ENCODE assay signal across 13 cellular contexts in the genomic region with DNA sequence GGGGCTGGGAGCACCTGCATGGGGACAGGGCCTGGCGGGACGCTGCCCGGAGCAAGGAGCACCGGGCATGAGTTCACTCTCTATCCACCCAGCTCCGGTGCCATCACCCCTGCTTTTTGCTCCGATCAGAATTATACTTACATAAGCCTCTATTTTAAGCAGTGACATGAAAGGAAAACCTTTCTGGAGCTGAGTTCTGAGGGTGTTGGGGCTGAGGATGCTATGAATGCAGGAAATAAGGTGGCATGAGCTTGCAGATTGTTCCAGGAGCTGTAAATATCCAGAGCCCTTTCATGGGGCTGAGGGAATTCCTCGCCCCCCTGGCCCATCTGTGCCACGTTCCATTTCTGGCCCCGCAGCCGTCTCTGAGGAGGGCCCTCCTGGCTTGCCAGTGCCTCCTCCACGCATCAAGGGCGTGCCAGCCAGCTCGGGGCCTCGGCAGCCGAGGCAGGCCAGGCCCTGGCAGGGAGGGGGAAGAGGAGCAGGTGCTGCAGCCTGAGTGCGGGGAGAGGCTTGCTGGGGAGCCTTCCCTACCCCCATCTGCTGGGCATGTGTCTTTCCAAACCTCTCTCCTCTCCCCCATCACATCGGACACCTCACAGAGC.
A peak's percentile ranks its signal among the peaks of the same experiment; 100 is the strongest.
DNase-seq lines count a peak whose midpoint lies in the region; ATAC-seq and TF ChIP-seq lines count a peak whose summit lies in the region.
"Had no signal": no experiment of that assay in that cellular context is flagged by ENCODE, and none has a peak within 500 bp of the region (broad histone marks: within the 10 kb centered on the region; RNA-seq: fewer than 3 reads in every experiment).

No MANE protein-coding gene starts in this region.

- no peak for TF ChIP-seq RAD21 in SK-N-SH (IDR thresholded peaks at IDR 0.05; ENCODE audit: low read length)

- no peaks in the 10 kb centered on the region for H3K36me3 Mint-ChIP-seq in glutamatergic neuron (ENCODE audit: unreplicated experiment)

- H3K9me3 ChIP-seq in SK-N-SH, result no peaks in the 10 kb centered on the region
- no peaks in the 10 kb centered on the region for H3K9me3 ChIP-seq in esophagus (ENCODE audit: control insufficient read depth in 2 of 2, insufficient read depth in 1 of 2, low read depth in 1 of 2, low read length in 1 of 2)
- peaks cover 0 to 13% of the 10 kb centered on the region in 2 donors for H3K9me3 ChIP-seq in neuronal stem cell (replicated peaks in 1 of 2; ENCODE audit: control insufficient read depth in 2 of 2, insufficient read depth in 1 of 2, low read depth in 1 of 2, low read length in 2 of 2)
- H3K9me3 ChIP-seq in upper lobe of right lung, result no peaks in the 10 kb centered on the region
- H3K9me3 ChIP-seq: body of pancreas had no signal

- H2BK5ac ChIP-seq in neuronal stem cell (ENCODE audit: low read length), result peak overlapping the region; percentile 25

- no peak overlapping the region for H3K4me2 ChIP-seq in SK-N-SH
- no peak overlapping the region for H3K4me2 ChIP-seq in neuronal stem cell (ENCODE audit: insufficient read depth, low read length, poor library complexity, severe bottlenecking)

- H2BK15ac ChIP-seq in neuronal stem cell (ENCODE audit: low read length), result no peak overlapping the region

- H3K23ac ChIP-seq in neuronal stem cell (ENCODE audit: low read depth, low read length, poor library complexity), result no peak overlapping the region

- H2AFZ ChIP-seq in SK-N-SH (ENCODE audit: low read depth) (no peak overlapping the region), neuronal stem cell (ENCODE audit: low read length) (no peak overlapping the region)

- POLR2A ChIA-PET in SK-N-SH (lab: Yijun Ruan, JAX), result interaction anchor here (0.7 to 2.4 kb wide), 5 partner anchors 9 to 166 kb away, joined by 3 to 7 read pairs (median 3); no protein-coding TSS in a partner anchor

- intact Hi-C loops in upper lobe of right lung (cut with DNase I), result no loop called here

- H3K27me3 ChIP-seq in SK-N-SH (ENCODE audit: insufficient read depth) (no peaks in the 10 kb centered on the region), esophagus (ENCODE audit: control insufficient read depth in 1 of 2, insufficient read depth in 2 of 2, low read length in 2 of 2) (no peaks in the 10 kb centered on the region), neuronal stem cell (ENCODE audit: control insufficient read depth in 3 of 3, insufficient read depth in 3 of 3, low read depth in 1 of 3, low read length in 3 of 3) (no peaks in the 10 kb centered on the region), upper lobe of right lung (no peaks in the 10 kb centered on the region)
- H3K27me3 ChIP-seq: body of pancreas had no signal

- peak overlapping the region; percentile 58 for H3K18ac ChIP-seq in neuronal stem cell (ENCODE audit: low read length)

- H3K9me2 ChIP-seq in SK-N-SH, result no peaks in the 10 kb centered on the region

- H3K9ac ChIP-seq in SK-N-SH (no peak overlapping the region), neuronal stem cell (ENCODE audit: low read depth, low read length, poor library complexity) (no peak overlapping the region)

- TF ChIP-seq CTCF in SK-N-SH (IDR thresholded peaks at IDR 0.05) (no peak), upper lobe of right lung (IDR thresholded peaks at IDR 0.05) (no peak), glutamatergic neuron (IDR thresholded peaks at IDR 0.05; ENCODE audit: partially characterized antibody, unreplicated experiment) (no peak)

- H3K4me1 ChIP-seq in SK-N-SH (ENCODE audit: control insufficient read depth in 1 of 2, insufficient read depth in 2 of 2, low read depth in 1 of 2, low read length in 1 of 2), result peaks cover 14 to 68% of the 10 kb centered on the region in 2 experiments
- H3K4me1 ChIP-seq in esophagus (ENCODE audit: control insufficient read depth in 2 of 2, insufficient read depth in 2 of 2, low read length in 1 of 2), result peaks cover 2 to 4% of the 10 kb centered on the region in 2 donors
- H3K4me1 ChIP-seq in neuronal stem cell (ENCODE audit: control insufficient read depth in 2 of 2, insufficient read depth in 1 of 2, low read depth in 1 of 2, low read length in 2 of 2), result peaks cover 32 to 34% of the 10 kb centered on the region in 2 donors
- peaks cover 11% of the 10 kb centered on the region for H3K4me1 ChIP-seq in upper lobe of right lung

- DNase-seq in SK-N-SH (no peak), neuronal stem cell (ENCODE audit: low spot score) (no peak), upper lobe of right lung (no peak), glutamatergic neuron (no peak)
- DNase-seq: ACHN, EL, Karpas-422, T-helper 9 cell had no signal

- CTCF ChIA-PET in SK-N-SH (lab: Yijun Ruan, JAX), result interaction anchor here (1.0 to 4.5 kb wide), 10 partner anchors 8 to 316 kb away, joined by 3 to 23 read pairs (median 4); no protein-coding TSS in a partner anchor

- no peak overlapping the region for H4K8ac ChIP-seq in neuronal stem cell (ENCODE audit: low read depth, low read length)

- H3K14ac ChIP-seq in neuronal stem cell (ENCODE audit: low read length), result peak overlapping the region; percentile 59

- H3K79me1 ChIP-seq in neuronal stem cell (ENCODE audit: low read depth, low read length), result no peaks in the 10 kb centered on the region

- 93% methylated on average over 12 of the region's 17 CpGs for WGBS in SK-N-SH (ENCODE audit: low lambda C conversion rate)
- 66 to 80% methylated on average over 13 to 17 of the region's 17 CpGs for WGBS in esophagus, 2 donors
- WGBS in neuronal stem cell (ENCODE audit: extremely low coverage in 2 of 2, insufficient read length in 2 of 2, insufficient replicate concordance in 1 of 2), 2 donors, result no CpG with 5 or more reads among the region's 17 CpGs

- no peaks in the 10 kb centered on the region for H3K79me2 ChIP-seq in SK-N-SH (ENCODE audit: insufficient read depth)

- ATAC-seq in SK-N-SH treated with all-trans-retinoic acid at 6 μM for 48 hours (no peak), upper lobe of right lung (no peak), GM18502 (IDR thresholded peaks at IDR 0.05; ENCODE audit: poor library complexity, unreplicated experiment) (no peak), HG02884 (IDR thresholded peaks at IDR 0.05; ENCODE audit: unreplicated experiment) (no peak)
- ATAC-seq: body of pancreas had no signal

- H2AK5ac ChIP-seq in neuronal stem cell (ENCODE audit: low read depth, low read length), result peak overlapping the region; percentile 91

- TF ChIP-seq EP300 in SK-N-SH (IDR thresholded peaks at IDR 0.05; ENCODE audit: borderline replicate concordance in 1 of 2, low read depth in 1 of 2, low read length in 1 of 2), result no peak

- H3K4me3 Mint-ChIP-seq in glutamatergic neuron (ENCODE audit: unreplicated experiment), result no peak overlapping the region

- no peak overlapping the region for H3K4me3 ChIP-seq in SK-N-SH (ENCODE audit: low read depth in 2 of 2, low read length in 1 of 2)
- H3K4me3 ChIP-seq in esophagus (ENCODE audit: low read depth in 1 of 2, low read length in 2 of 2), result no peak overlapping the region
- H3K4me3 ChIP-seq in neuronal stem cell (ENCODE audit: low read length in 2 of 2), result no peak overlapping the region
- no peak overlapping the region for H3K4me3 ChIP-seq in upper lobe of right lung
- H3K4me3 ChIP-seq: body of pancreas had no signal

- peaks cover 41% of the 10 kb centered on the region for H3K4me1 Mint-ChIP-seq in glutamatergic neuron (ENCODE audit: low read depth, unreplicated experiment)

- H3F3A ChIP-seq in SK-N-SH (replicated peaks; ENCODE audit: insufficient read depth), result no peaks in the 10 kb centered on the region

- peak overlapping the region; percentile 43 for H3K4ac ChIP-seq in neuronal stem cell (ENCODE audit: low read length)

- peaks cover 12% of the 10 kb centered on the region for H3K27me3 Mint-ChIP-seq in glutamatergic neuron (ENCODE audit: unreplicated experiment)

- H3K36me3 ChIP-seq in SK-N-SH (replicated peaks in 1 of 2; ENCODE audit: control insufficient read depth in 1 of 2, insufficient read depth in 2 of 2, low read length in 1 of 2) (peaks cover 0 to 12% of the 10 kb centered on the region in 2 experiments), esophagus (ENCODE audit: control insufficient read depth in 2 of 2, insufficient read depth in 2 of 2, low read length in 1 of 2) (peaks cover 5 to 40% of the 10 kb centered on the region in 2 donors), neuronal stem cell (replicated peaks in 1 of 2; ENCODE audit: control insufficient read depth in 2 of 2, insufficient read depth in 2 of 2, low read length in 2 of 2) (peaks cover 2 to 7% of the 10 kb centered on the region in 2 donors), upper lobe of right lung (peaks cover 48% of the 10 kb centered on the region)

- peaks cover 6% of the 10 kb centered on the region for H3K9me3 Mint-ChIP-seq in glutamatergic neuron (ENCODE audit: unreplicated experiment)

- H2BK120ac ChIP-seq in neuronal stem cell (ENCODE audit: low read depth, low read length), result no peak overlapping the region

- H2BK12ac ChIP-seq in neuronal stem cell (ENCODE audit: low read length), result peak overlapping the region; percentile 80

- no peak overlapping the region for H3K27ac Mint-ChIP-seq in glutamatergic neuron (ENCODE audit: unreplicated experiment)

- H3K27ac ChIP-seq in SK-N-SH (ENCODE audit: low read depth in 2 of 2, low read length in 1 of 2) (peak overlapping the region; percentile 24 to 93; a peak in 3 of 4 replicates), esophagus (ENCODE audit: low read depth in 2 of 2, low read length in 1 of 2) (peak overlapping the region; percentile 40 to 73), neuronal stem cell (replicated peaks; ENCODE audit: low read length) (no peak overlapping the region), upper lobe of right lung (peak overlapping the region; percentile 79)

- no peaks in the 10 kb centered on the region for H4K20me1 ChIP-seq in SK-N-SH (ENCODE audit: insufficient read depth)

- no peak overlapping the region for H4K91ac ChIP-seq in neuronal stem cell (ENCODE audit: low read depth, low read length, poor library complexity)

TF ChIP-seq in SK-N-SH, 30 proteins besides CTCF, POLR2A, EP300 and RAD21:
- no peak for TF ChIP-seq TEAD4 (IDR thresholded peaks at IDR 0.05; ENCODE audit: borderline replicate concordance, insufficient read depth)
TF ChIP-seq in SK-N-SH: peak in this region for 0.

TF ChIP-seq in SK-N-SH treated with all-trans-retinoic acid at 6 μM for 48 hours, 23 proteins besides CTCF, POLR2A, EP300 and RAD21:
- no peak for TF ChIP-seq OSR1 (CRISPR knock-in tag; IDR thresholded peaks at IDR 0.05)
- TF ChIP-seq ZC3H10 (CRISPR knock-in tag; IDR thresholded peaks at IDR 0.05), result no peak
- no peak for TF ChIP-seq ZNF565 (CRISPR knock-in tag; conservative IDR thresholded peaks at IDR 0.05; ENCODE audit: low read depth)
- TF ChIP-seq ESRRG (CRISPR knock-in tag; IDR thresholded peaks at IDR 0.05), result no peak
- TF ChIP-seq GLIS3 (CRISPR knock-in tag; IDR thresholded peaks at IDR 0.05), result no peak
